In genomic region chr9:99823392-99824377, GRCh38 we compare ENCODE assay signal across 8 cellular contexts. TPM values are rescaled to one million over a fixed set of nuclear protein-coding genes. Genes with fewer than 3 reads are reported as not detected.
DNase-seq lines count a peak whose midpoint lies in the region; ATAC-seq, FAIRE-seq and TF ChIP-seq lines count a peak whose summit lies in the region.

No MANE protein-coding gene starts in this region.

- H3K9me3 ChIP-seq in Panc1 (ENCODE audit: control insufficient read depth, insufficient read depth, low read depth, low read length) (no peaks in the 10 kb centered on the region), transverse colon (no peaks in the 10 kb centered on the region)

- POLR2A ChIA-PET in Panc1 (lab: Charles Lee), result no interaction called here

- intact Hi-C loops in Panc1 (cut with micrococcal nuclease; ENCODE audit: unreplicated experiment) (loop anchor here (5.0 kb wide), 2 partner anchors 84 to 189 kb away; partner anchors contain the start of gene STX17), head of caudate nucleus (cut with DNase I) (loop anchor here (5.0 kb wide), 1 partner anchor 84 kb away; the partner anchor contains the start of gene STX17), posterior cingulate gyrus (cut with DNase I) (loop anchor here (5.0 to 10.0 kb wide), 5 partner anchors 84 to 601 kb away; partner anchors contain the start of genes ALG2, ERP44, INVS and SEC61B), transverse colon (cut with DNase I; ENCODE audit: low total_unique reads) (loop anchor here (5.0 kb wide), 1 partner anchor 84 kb away; the partner anchor contains the start of gene STX17)

- DNase-seq in GM12891 (ENCODE audit: insufficient read length, low spot score) (peak; percentile 27), Panc1 (ENCODE audit: low read depth, low spot score) (no peak), head of caudate nucleus (peak in 38 of 42 donors; percentile 17 to 79 (median 52)), posterior cingulate gyrus (peak in 6 of 10 donors; percentile 20 to 85 (median 57)), transverse colon (peak; percentile 39), NCI-H510A treated with DMSO at 0.1 percent for 48 hours (lab: John Stamatoyannopoulos, UW) (no peak), NOMO-1 treated with DMSO at 0.1 percent for 48 hours (lab: John Stamatoyannopoulos, UW; ENCODE audit: unreplicated experiment) (no peak)
- DNase-seq in activated gamma-delta T cell treated with anti-CD3 and anti-CD28 coated beads, Interleukin-2, amount 50 U/mL, for 16 hours (ENCODE audit: low read depth), result peak; percentile 58

- TF ChIP-seq POLR2A in GM12891 (IDR thresholded peaks at IDR 0.05; ENCODE audit: low read depth, low read length), result no peak
- no peak for TF ChIP-seq POLR2A in transverse colon (IDR thresholded peaks at IDR 0.05)

- no peaks in the 10 kb centered on the region for H3K27me3 ChIP-seq in Panc1 (ENCODE audit: control insufficient read depth, insufficient read depth, low read length)
- peaks cover 64% of the 10 kb centered on the region for H3K27me3 ChIP-seq in transverse colon

- no peak for ATAC-seq in Panc1

- no peak overlapping the region for H3K27ac ChIP-seq in Panc1 (ENCODE audit: low read length)
- peak overlapping the region; percentile 90 to 97 (median 94) for H3K27ac ChIP-seq in transverse colon

- no peak for TF ChIP-seq EP300 in transverse colon (IDR thresholded peaks at IDR 0.05; ENCODE audit: low read depth)

- TF ChIP-seq CTCF in Panc1 (IDR thresholded peaks at IDR 0.05) (no peak), transverse colon (IDR thresholded peaks at IDR 0.05) (no peak)

- in situ Hi-C loops in Panc1 (cut with HindIII; ENCODE audit: low pct_unique_long_range_greater_than_20kb, low sequenced_read_pairs), result no loop called here
- in situ Hi-C loops in transverse colon (cut with MboI; ENCODE audit: low pct_ligation_motif_present in 1 of 4, low pct_unique_long_range_greater_than_20kb in 1 of 4, low sequenced_read_pairs in 3 of 4), result loop anchor here in 3 of 4 donors (25.0 kb wide), 2 partner anchors 189 to 514 kb away; no protein-coding TSS in a partner anchor

- no TSS peak for BruUV-seq in Panc1 (replicated peaks; lab: Mats Ljungman, UMichigan)

- H3K36me3 ChIP-seq in Panc1 (ENCODE audit: control insufficient read depth, insufficient read depth, low read length) (no peaks in the 10 kb centered on the region), transverse colon (no peaks in the 10 kb centered on the region)

- WGBS in transverse colon (ENCODE audit: low coverage in 1 of 2), 2 donors, result 1% methylated on average over 61 of the region's 61 CpGs; no CpG with 5 or more reads in 1 of the 2 donors

- no peak for FAIRE-seq in GM12891 (lab: Jason Lieb, UNC)

- H3K4me1 ChIP-seq in Panc1 (ENCODE audit: control insufficient read depth, insufficient read depth, low read length) (no peaks in the 10 kb centered on the region), transverse colon (peaks cover 16 to 53% (median 45%) of the 10 kb centered on the region in 4 donors)

- CTCF ChIA-PET in Panc1 (lab: Charles Lee), result no interaction called here

- H3K4me3 ChIP-seq in Panc1 (ENCODE audit: low read depth in 2 of 2, low read length in 2 of 2), result peak overlapping the region; percentile 56
- H3K4me3 ChIP-seq in transverse colon, result peak overlapping the region; percentile 5 to 79 (median 68)

TF ChIP-seq in GM12891, 5 proteins besides CTCF, POLR2A, EP300 and RAD21:
- no peak for TF ChIP-seq SPI1 (IDR thresholded peaks at IDR 0.05; ENCODE audit: low read depth, low read length)
- no peak for TF ChIP-seq POLR2AphosphoS5 (IDR thresholded peaks at IDR 0.05; ENCODE audit: low read depth, low read length)
- TF ChIP-seq POU2F2 (IDR thresholded peaks at IDR 0.05; ENCODE audit: low read depth, low read length), result no peak
- TF ChIP-seq PAX5 (IDR thresholded peaks at IDR 0.05; ENCODE audit: insufficient read depth, low read length, severe bottlenecking), result no peak
- TF ChIP-seq TAF1 (IDR thresholded peaks at IDR 0.05; ENCODE audit: low read depth, low read length), result no peak
TF ChIP-seq in GM12891: peak in this region for 0.

RNA-seq across cellular contexts. Expression of gene NR4A3, which starts 2.0 kb away (rescaled TPM):
- polyA plus RNA-seq in GM12891 (2012; ENCODE audit: low read depth, missing spikeins), result 3.3 TPM
- total RNA-seq in Panc1 (2021; ENCODE audit: unreplicated experiment) (0.13 TPM), transverse colon (1 to 10 TPM in 2 of 4 donors, under 1 TPM in 2; 0.48 to 3.4 (median 1.3) TPM)
- 0.11 TPM for polyA plus RNA-seq in Panc1 (2012; ENCODE audit: insufficient read length)

Comparison
In these comparisons a context has a peak if more than half of its experiments do, and no peak if none do; other contexts are left out.
1. DNase-seq: peak in GM12891 (single experiment), activated gamma-delta T cell treated with anti-CD3 and anti-CD28 coated beads, Interleukin-2, amount 50 U/mL, for 16 hours (single experiment), head of caudate nucleus (38 of 42), posterior cingulate gyrus (6 of 10) and transverse colon (single experiment); none in Panc1 (single experiment), NCI-H510A treated with DMSO at 0.1 percent for 48 hours (single experiment) and NOMO-1 treated with DMSO at 0.1 percent for 48 hours (single experiment).